8 cellular contexts compared by ENCODE assay signal in the genomic region with DNA sequence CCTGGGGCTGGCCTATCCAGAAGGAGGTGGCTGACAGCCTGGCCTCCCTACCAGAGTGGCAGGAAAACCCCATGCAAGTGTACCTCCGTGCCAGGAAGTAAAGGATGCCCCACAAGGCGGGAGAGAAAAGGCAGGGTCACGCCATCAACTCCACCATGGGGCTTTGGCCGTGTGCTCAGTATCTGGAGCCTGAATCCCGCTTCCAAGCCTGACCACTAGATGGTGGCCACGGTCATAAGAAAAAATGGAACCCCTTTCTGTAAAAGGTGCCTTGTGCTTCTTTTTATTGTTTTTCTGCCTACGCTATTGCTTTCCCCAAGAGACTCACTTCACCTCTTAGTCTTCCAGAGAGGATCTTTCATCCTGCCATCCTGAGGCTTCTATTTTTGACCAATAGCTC.
DNase-seq lines count a peak whose midpoint lies in the region; ATAC-seq and TF ChIP-seq lines count a peak whose summit lies in the region.
"Not testable (repeated sequence)": the region's sequence is repeated elsewhere in the genome, so short reads cannot be mapped to it uniquely, and the experiment has no call there.

No MANE protein-coding gene starts in this region.

- H3F3A ChIP-seq in GM23338 (replicated peaks; ENCODE audit: low read depth) = not testable (repeated sequence)

- not testable (repeated sequence) for H3K27me3 Mint-ChIP-seq in GM23338 (ENCODE audit: insufficient read depth, low read depth, poor library complexity)

- not testable (repeated sequence) for H3K4me3 Mint-ChIP-seq in GM23338

- POLR2A ChIA-PET in Panc1 (lab: Charles Lee) = not testable (repeated sequence)

- not testable (repeated sequence) for H3K9me2 ChIP-seq in GM23338 (ENCODE audit: insufficient read depth)

- H3K36me3 ChIP-seq in GM23338 (ENCODE audit: insufficient read depth); Panc1 (ENCODE audit: control insufficient read depth, insufficient read depth, low read length); thoracic aorta: not testable (repeated sequence)

- H3K4me3 ChIP-seq in GM23338; Panc1 (ENCODE audit: low read depth in 2 of 2, low read length in 2 of 2); thoracic aorta: not testable (repeated sequence)

- H3K4me2 ChIP-seq in GM23338 = not testable (repeated sequence)

- ATAC-seq in GM18858 (IDR thresholded peaks at IDR 0.05; ENCODE audit: unreplicated experiment) = peak; percentile 52
- ATAC-seq in GM19463 (IDR thresholded peaks at IDR 0.05; ENCODE audit: unreplicated experiment) = peak; percentile 72
- ATAC-seq in GM23338 = peak; percentile 95
- ATAC-seq in HG02970 (IDR thresholded peaks at IDR 0.05; ENCODE audit: low FRiP score, unreplicated experiment) = peak; percentile 63
- peak; percentile 86 for ATAC-seq in HG03280 (IDR thresholded peaks at IDR 0.05; ENCODE audit: unreplicated experiment)
- peak; percentile 84 for ATAC-seq in Panc1
- peak; percentile 15 for ATAC-seq in left ventricle myocardium superior
- ATAC-seq in thoracic aorta (ENCODE audit: insufficient number of reproducible peaks, low FRiP score, low read depth) = peak; percentile 62

- TF ChIP-seq CTCF in GM23338 (conservative IDR thresholded peaks at IDR 0.05; ENCODE audit: low read depth in 2 of 2); Panc1 (IDR thresholded peaks at IDR 0.05); thoracic aorta (IDR thresholded peaks at IDR 0.05): not testable (repeated sequence)

- CTCF ChIA-PET in Panc1 (lab: Charles Lee) = not testable (repeated sequence)

- DNase-seq in GM23338 (ENCODE audit: low spot score); Panc1 (ENCODE audit: low read depth, low spot score); left ventricle myocardium superior; thoracic aorta (ENCODE audit: low spot score): not testable (repeated sequence)

- not testable (repeated sequence) for BruUV-seq in Panc1 (replicated peaks; lab: Mats Ljungman, UMichigan)

- H2AFZ ChIP-seq in GM23338 = not testable (repeated sequence)

- in situ Hi-C loops in Panc1 (cut with HindIII; ENCODE audit: low pct_unique_long_range_greater_than_20kb, low sequenced_read_pairs) = not testable (repeated sequence)

- intact Hi-C loops in Panc1 (cut with micrococcal nuclease; ENCODE audit: unreplicated experiment); left ventricle myocardium superior (cut with micrococcal nuclease): not testable (repeated sequence)

- H3K27ac Mint-ChIP-seq in GM23338 = not testable (repeated sequence)

- H3K9me3 ChIP-seq in Panc1 (ENCODE audit: control insufficient read depth, insufficient read depth, low read depth, low read length); thoracic aorta: not testable (repeated sequence)

- H3K27me3 ChIP-seq in GM23338 (ENCODE audit: insufficient read depth); Panc1 (ENCODE audit: control insufficient read depth, insufficient read depth, low read length); thoracic aorta (replicated peaks; ENCODE audit: insufficient read depth): not testable (repeated sequence)

- H3K4me1 ChIP-seq in GM23338 (ENCODE audit: insufficient read depth); Panc1 (ENCODE audit: control insufficient read depth, insufficient read depth, low read length); thoracic aorta (ENCODE audit: control insufficient read depth in 1 of 2, low read depth in 2 of 2): not testable (repeated sequence)

- H3K4me1 Mint-ChIP-seq in GM23338 = not testable (repeated sequence)

- H3K36me3 Mint-ChIP-seq in GM23338 (ENCODE audit: low read depth) = not testable (repeated sequence)

- not testable (repeated sequence) for H3K9me3 Mint-ChIP-seq in GM23338

- H4K20me1 ChIP-seq in GM23338 (replicated peaks; ENCODE audit: insufficient read depth) = not testable (repeated sequence)

- H3K27ac ChIP-seq in GM23338 (ENCODE audit: low read depth); Panc1 (ENCODE audit: low read length); thoracic aorta: not testable (repeated sequence)

- H3K79me2 ChIP-seq in GM23338 (replicated peaks; ENCODE audit: insufficient read depth) = not testable (repeated sequence)

Comparison
In these comparisons a context has a peak if more than half of its experiments do, and no peak if none do; other contexts are left out.
1. ATAC-seq: peak in every context shown above with its lines; median percentile 95 in GM23338; 86 in HG03280; 84 in Panc1; 72 in GM19463; 63 in HG02970; 62 in thoracic aorta; 52 in GM18858; 15 in left ventricle myocardium superior.